1 cellular context compared by ENCODE assay signal in the genomic region with DNA sequence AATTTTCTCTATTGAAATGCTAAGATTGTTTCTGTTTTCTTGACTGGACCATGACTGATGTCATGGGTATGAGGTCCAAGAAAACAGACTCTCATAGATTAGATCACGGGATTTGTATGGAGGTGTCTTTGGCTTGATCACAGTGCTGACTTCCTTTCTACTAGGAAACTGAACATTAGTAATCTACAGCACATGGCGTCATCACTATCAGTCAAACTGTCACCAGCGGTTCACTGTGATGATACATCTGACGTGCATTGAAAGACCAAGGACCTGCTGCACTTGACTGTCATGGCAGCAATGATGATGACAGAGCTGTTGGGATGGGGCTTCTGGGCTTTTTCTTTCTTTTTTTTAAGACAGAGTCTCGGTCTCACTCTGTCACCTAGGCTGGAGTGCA.
TF ChIP-seq lines count a peak whose summit lies in the region.

No MANE protein-coding gene starts in this region.

TF ChIP-seq in K562, 482 proteins besides CTCF, POLR2A, EP300 and RAD21 (continued from another document and continues in another):
- TF ChIP-seq, protein P1, sequence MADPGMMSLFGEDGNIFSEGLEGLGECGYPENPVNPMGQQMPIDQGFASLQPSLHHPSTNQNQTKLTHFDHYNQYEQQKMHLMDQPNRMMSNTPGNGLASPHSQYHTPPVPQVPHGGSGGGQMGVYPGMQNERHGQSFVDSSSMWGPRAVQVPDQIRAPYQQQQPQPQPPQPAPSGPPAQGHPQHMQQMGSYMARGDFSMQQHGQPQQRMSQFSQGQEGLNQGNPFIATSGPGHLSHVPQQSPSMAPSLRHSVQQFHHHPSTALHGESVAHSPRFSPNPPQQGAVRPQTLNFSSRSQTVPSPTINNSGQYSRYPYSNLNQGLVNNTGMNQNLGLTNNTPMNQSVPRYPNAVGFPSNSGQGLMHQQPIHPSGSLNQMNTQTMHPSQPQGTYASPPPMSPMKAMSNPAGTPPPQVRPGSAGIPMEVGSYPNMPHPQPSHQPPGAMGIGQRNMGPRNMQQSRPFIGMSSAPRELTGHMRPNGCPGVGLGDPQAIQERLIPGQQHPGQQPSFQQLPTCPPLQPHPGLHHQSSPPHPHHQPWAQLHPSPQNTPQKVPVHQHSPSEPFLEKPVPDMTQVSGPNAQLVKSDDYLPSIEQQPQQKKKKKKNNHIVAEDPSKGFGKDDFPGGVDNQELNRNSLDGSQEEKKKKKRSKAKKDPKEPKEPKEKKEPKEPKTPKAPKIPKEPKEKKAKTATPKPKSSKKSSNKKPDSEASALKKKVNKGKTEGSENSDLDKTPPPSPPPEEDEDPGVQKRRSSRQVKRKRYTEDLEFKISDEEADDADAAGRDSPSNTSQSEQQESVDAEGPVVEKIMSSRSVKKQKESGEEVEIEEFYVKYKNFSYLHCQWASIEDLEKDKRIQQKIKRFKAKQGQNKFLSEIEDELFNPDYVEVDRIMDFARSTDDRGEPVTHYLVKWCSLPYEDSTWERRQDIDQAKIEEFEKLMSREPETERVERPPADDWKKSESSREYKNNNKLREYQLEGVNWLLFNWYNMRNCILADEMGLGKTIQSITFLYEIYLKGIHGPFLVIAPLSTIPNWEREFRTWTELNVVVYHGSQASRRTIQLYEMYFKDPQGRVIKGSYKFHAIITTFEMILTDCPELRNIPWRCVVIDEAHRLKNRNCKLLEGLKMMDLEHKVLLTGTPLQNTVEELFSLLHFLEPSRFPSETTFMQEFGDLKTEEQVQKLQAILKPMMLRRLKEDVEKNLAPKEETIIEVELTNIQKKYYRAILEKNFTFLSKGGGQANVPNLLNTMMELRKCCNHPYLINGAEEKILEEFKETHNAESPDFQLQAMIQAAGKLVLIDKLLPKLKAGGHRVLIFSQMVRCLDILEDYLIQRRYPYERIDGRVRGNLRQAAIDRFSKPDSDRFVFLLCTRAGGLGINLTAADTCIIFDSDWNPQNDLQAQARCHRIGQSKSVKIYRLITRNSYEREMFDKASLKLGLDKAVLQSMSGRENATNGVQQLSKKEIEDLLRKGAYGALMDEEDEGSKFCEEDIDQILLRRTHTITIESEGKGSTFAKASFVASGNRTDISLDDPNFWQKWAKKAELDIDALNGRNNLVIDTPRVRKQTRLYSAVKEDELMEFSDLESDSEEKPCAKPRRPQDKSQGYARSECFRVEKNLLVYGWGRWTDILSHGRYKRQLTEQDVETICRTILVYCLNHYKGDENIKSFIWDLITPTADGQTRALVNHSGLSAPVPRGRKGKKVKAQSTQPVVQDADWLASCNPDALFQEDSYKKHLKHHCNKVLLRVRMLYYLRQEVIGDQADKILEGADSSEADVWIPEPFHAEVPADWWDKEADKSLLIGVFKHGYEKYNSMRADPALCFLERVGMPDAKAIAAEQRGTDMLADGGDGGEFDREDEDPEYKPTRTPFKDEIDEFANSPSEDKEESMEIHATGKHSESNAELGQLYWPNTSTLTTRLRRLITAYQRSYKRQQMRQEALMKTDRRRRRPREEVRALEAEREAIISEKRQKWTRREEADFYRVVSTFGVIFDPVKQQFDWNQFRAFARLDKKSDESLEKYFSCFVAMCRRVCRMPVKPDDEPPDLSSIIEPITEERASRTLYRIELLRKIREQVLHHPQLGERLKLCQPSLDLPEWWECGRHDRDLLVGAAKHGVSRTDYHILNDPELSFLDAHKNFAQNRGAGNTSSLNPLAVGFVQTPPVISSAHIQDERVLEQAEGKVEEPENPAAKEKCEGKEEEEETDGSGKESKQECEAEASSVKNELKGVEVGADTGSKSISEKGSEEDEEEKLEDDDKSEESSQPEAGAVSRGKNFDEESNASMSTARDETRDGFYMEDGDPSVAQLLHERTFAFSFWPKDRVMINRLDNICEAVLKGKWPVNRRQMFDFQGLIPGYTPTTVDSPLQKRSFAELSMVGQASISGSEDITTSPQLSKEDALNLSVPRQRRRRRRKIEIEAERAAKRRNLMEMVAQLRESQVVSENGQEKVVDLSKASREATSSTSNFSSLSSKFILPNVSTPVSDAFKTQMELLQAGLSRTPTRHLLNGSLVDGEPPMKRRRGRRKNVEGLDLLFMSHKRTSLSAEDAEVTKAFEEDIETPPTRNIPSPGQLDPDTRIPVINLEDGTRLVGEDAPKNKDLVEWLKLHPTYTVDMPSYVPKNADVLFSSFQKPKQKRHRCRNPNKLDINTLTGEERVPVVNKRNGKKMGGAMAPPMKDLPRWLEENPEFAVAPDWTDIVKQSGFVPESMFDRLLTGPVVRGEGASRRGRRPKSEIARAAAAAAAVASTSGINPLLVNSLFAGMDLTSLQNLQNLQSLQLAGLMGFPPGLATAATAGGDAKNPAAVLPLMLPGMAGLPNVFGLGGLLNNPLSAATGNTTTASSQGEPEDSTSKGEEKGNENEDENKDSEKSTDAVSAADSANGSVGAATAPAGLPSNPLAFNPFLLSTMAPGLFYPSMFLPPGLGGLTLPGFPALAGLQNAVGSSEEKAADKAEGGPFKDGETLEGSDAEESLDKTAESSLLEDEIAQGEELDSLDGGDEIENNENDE (IDR thresholded peaks at IDR 0.05; ENCODE audit: low read depth, low read length): no peak
- TF ChIP-seq COPS2 (conservative IDR thresholded peaks at IDR 0.05) (no peak), TAF7 (tag; IDR thresholded peaks at IDR 0.05) (no peak), FOXM1 (IDR thresholded peaks at IDR 0.05; ENCODE audit: low read depth) (no peak), FOXM1 (CRISPR knock-in tag; IDR thresholded peaks at IDR 0.05; ENCODE audit: low read depth) (no peak), BHLHE40 (IDR thresholded peaks at IDR 0.05; ENCODE audit: low read length) (peak; percentile 27; the same call in 1 of the 2 replicates), TARDBP (IDR thresholded peaks at IDR 0.05) (peak; percentile 90; the same call in 1 of the 2 replicates), DNMT1 (IDR thresholded peaks at IDR 0.05) (no peak), KAT2B (IDR thresholded peaks at IDR 0.05; ENCODE audit: low read depth, low read length) (no peak), HNRNPH1 (optimal IDR thresholded peaks at IDR 0.05; ENCODE audit: low read depth, low read length) (no peak), STAT5B (CRISPR knock-in tag; IDR thresholded peaks at IDR 0.05) (no peak), JUN (IDR thresholded peaks at IDR 0.05; ENCODE audit: borderline replicate concordance, low read depth, low read length) (peak; percentile 66; the same call in 1 of the 2 replicates), JUN (CRISPR knock-in tag; IDR thresholded peaks at IDR 0.05; ENCODE audit: borderline replicate concordance) (no peak), BDP1 (IDR thresholded peaks at IDR 0.05; ENCODE audit: insufficient read depth, insufficient read length) (no peak), JUND (IDR thresholded peaks at IDR 0.05; ENCODE audit: borderline replicate concordance, low read depth, low read length) (peak; percentile 82), JUND (tag; IDR thresholded peaks at IDR 0.05; ENCODE audit: borderline replicate concordance, low read depth, low read length) (peak; percentile 79; the same call in 1 of the 3 replicates), CREB1 (IDR thresholded peaks at IDR 0.05) (peak; percentile 96), CREB1 (CRISPR knock-in tag; IDR thresholded peaks at IDR 0.05) (peak; percentile 93), SMAD4 (CRISPR knock-in tag; conservative IDR thresholded peaks at IDR 0.05) (0 out of 2 replicates have a peak, but pooled peaks have one; percentile 35), CTBP1 (IDR thresholded peaks at IDR 0.05; ENCODE audit: borderline replicate concordance) (peak; percentile 55; the same call in 1 of the 2 replicates)
- TF ChIP-seq, protein P2, sequence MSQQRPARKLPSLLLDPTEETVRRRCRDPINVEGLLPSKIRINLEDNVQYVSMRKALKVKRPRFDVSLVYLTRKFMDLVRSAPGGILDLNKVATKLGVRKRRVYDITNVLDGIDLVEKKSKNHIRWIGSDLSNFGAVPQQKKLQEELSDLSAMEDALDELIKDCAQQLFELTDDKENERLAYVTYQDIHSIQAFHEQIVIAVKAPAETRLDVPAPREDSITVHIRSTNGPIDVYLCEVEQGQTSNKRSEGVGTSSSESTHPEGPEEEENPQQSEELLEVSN (IDR thresholded peaks at IDR 0.05; ENCODE audit: borderline replicate concordance in 1 of 2, extremely low read depth in 1 of 2, insufficient read depth in 1 of 2, insufficient read length in 1 of 2, low read depth in 1 of 2, low read length in 1 of 2, poor library complexity in 1 of 2, severe bottlenecking in 1 of 2): no peak
- TF ChIP-seq, protein P3, sequence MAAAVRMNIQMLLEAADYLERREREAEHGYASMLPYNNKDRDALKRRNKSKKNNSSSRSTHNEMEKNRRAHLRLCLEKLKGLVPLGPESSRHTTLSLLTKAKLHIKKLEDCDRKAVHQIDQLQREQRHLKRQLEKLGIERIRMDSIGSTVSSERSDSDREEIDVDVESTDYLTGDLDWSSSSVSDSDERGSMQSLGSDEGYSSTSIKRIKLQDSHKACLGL (CRISPR knock-in tag; IDR thresholded peaks at IDR 0.05; ENCODE audit: borderline replicate concordance, poor library complexity, severe bottlenecking): no peak
- TF ChIP-seq, protein P4, sequence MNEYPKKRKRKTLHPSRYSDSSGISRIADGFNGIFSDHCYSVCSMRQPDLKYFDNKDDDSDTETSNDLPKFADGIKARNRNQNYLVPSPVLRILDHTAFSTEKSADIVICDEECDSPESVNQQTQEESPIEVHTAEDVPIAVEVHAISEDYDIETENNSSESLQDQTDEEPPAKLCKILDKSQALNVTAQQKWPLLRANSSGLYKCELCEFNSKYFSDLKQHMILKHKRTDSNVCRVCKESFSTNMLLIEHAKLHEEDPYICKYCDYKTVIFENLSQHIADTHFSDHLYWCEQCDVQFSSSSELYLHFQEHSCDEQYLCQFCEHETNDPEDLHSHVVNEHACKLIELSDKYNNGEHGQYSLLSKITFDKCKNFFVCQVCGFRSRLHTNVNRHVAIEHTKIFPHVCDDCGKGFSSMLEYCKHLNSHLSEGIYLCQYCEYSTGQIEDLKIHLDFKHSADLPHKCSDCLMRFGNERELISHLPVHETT (CRISPR knock-in tag; conservative IDR thresholded peaks at IDR 0.05 in 1 of 2, IDR thresholded peaks at IDR 0.05 in 1 of 2): no peak
- TF ChIP-seq, protein P5, sequence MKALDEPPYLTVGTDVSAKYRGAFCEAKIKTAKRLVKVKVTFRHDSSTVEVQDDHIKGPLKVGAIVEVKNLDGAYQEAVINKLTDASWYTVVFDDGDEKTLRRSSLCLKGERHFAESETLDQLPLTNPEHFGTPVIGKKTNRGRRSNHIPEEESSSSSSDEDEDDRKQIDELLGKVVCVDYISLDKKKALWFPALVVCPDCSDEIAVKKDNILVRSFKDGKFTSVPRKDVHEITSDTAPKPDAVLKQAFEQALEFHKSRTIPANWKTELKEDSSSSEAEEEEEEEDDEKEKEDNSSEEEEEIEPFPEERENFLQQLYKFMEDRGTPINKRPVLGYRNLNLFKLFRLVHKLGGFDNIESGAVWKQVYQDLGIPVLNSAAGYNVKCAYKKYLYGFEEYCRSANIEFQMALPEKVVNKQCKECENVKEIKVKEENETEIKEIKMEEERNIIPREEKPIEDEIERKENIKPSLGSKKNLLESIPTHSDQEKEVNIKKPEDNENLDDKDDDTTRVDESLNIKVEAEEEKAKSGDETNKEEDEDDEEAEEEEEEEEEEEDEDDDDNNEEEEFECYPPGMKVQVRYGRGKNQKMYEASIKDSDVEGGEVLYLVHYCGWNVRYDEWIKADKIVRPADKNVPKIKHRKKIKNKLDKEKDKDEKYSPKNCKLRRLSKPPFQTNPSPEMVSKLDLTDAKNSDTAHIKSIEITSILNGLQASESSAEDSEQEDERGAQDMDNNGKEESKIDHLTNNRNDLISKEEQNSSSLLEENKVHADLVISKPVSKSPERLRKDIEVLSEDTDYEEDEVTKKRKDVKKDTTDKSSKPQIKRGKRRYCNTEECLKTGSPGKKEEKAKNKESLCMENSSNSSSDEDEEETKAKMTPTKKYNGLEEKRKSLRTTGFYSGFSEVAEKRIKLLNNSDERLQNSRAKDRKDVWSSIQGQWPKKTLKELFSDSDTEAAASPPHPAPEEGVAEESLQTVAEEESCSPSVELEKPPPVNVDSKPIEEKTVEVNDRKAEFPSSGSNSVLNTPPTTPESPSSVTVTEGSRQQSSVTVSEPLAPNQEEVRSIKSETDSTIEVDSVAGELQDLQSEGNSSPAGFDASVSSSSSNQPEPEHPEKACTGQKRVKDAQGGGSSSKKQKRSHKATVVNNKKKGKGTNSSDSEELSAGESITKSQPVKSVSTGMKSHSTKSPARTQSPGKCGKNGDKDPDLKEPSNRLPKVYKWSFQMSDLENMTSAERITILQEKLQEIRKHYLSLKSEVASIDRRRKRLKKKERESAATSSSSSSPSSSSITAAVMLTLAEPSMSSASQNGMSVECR (CRISPR knock-in tag; IDR thresholded peaks at IDR 0.05): no peak
